ENCODE assay signal across 19 cellular contexts in the genomic region with DNA sequence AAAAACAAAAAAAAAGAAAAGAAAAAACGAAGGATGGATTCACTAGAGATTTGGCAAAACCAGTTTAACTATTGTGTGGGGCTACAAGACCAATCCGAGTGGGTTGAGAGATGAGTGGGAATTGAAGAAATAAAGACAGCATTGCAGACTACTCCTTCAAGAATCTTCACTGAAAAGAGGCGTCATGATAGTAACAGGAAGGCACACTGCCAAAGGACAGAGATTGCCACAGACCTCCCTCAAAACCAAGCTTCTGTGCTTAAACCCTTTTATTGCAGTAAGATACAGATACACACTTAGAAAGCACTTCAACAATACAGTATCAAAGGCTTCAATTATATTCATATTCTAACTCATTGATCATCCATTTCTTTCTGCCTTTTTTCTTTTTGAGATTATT.
DNase-seq lines count a peak whose midpoint lies in the region; FAIRE-seq and TF ChIP-seq lines count a peak whose summit lies in the region.
"Had no signal": no experiment of that assay in that cellular context is flagged by ENCODE, and none has a peak within 500 bp of the region (broad histone marks: within the 10 kb centered on the region; RNA-seq: fewer than 3 reads in every experiment).

No MANE protein-coding gene starts in this region.

- peaks cover 55% of the 10 kb centered on the region for H3K4me1 Mint-ChIP-seq in T-helper 2 cell treated with Interferon-gamma antibody and Interleukin-4, amounts not matched to agents 5 μg/mL and 100 μg/mL, for 36 hours (ENCODE audit: low read depth)

- H3K4me2 ChIP-seq in SU-DHL-6 (ENCODE audit: low read depth, low read length, poor library complexity, severe bottlenecking), result no peak overlapping the region

- no peaks in the 10 kb centered on the region for H3K9me2 ChIP-seq in SU-DHL-6 (replicated peaks; ENCODE audit: insufficient read depth, low read length)

- peak overlapping the region; percentile 9 for H2AFZ ChIP-seq in SU-DHL-6 (ENCODE audit: low read depth, low read length, severe bottlenecking)

- no peak for DNase-seq in T-helper 2 cell treated with Interferon-gamma antibody and Interleukin-4, amounts not matched to agents 5 μg/mL and 100 μg/mL, for 36 hours (ENCODE audit: low spot score)
- DNase-seq in T-helper 2 cell (no peak), GM18507 (ENCODE audit: extremely low spot score, insufficient read length, low read depth) (no peak), fibroblast of pulmonary artery (ENCODE audit: low read depth) (peak; percentile 28), NCI-H774 (lab: John Stamatoyannopoulos, UW) (no peak), mesenteric fat pad (ENCODE audit: low spot score) (no peak), SHP77 treated with DMSO at 0.1 percent for 48 hours (lab: John Stamatoyannopoulos, UW) (no peak)
- DNase-seq: activated naive CD4-positive, alpha-beta T cell treated with Interleukin-2 at 50 U/mL for 16 hours; H7; left lung; MG63; NCI-H1930; stimulated activated naive CD4-positive, alpha-beta T cell treated with Interleukin-2 at 50 U/mL for 16 hours had no signal

- no peak overlapping the region for H3K4me3 ChIP-seq in SU-DHL-6 (ENCODE audit: insufficient read depth, low read length, poor library complexity, severe bottlenecking)
- H3K4me3 ChIP-seq in fibroblast of pulmonary artery (replicated peaks; ENCODE audit: low read depth, low read length), result no peak overlapping the region
- H3K4me3 ChIP-seq: gastroesophageal sphincter, left lung, MG63, tibial nerve had no signal

- peaks cover 26% of the 10 kb centered on the region for H3K27me3 Mint-ChIP-seq in T-helper 2 cell treated with Interferon-gamma antibody and Interleukin-4, amounts not matched to agents 5 μg/mL and 100 μg/mL, for 36 hours (ENCODE audit: low read depth)

- H3K9me3 ChIP-seq in SU-DHL-6 (ENCODE audit: insufficient read depth, low read length), result peaks cover 10% of the 10 kb centered on the region; the same call in 1 of the 2 replicates
- H3K9me3 ChIP-seq: left lung, MG63 had no signal

- H3K9ac ChIP-seq in SU-DHL-6 (ENCODE audit: low read length), result no peak overlapping the region

- H3K36me3 ChIP-seq in SU-DHL-6 (ENCODE audit: low read length), result 0 out of 2 replicates have a peak, but pooled peaks cover 4% of the 10 kb centered on the region
- H3K36me3 ChIP-seq: gastroesophageal sphincter, left lung, MG63, tibial nerve had no signal

- H3K27ac ChIP-seq in SU-DHL-6 (ENCODE audit: low read depth, low read length), result no peak overlapping the region
- H3K27ac ChIP-seq: C4-2B, gastroesophageal sphincter, tibial nerve had no signal

- TF ChIP-seq CTCF in SU-DHL-6 (IDR thresholded peaks at IDR 0.05; ENCODE audit: insufficient read depth, low read length, poor library complexity, severe bottlenecking) (no peak), fibroblast of pulmonary artery (IDR thresholded peaks at IDR 0.05; ENCODE audit: low read length, missing control alignments) (no peak)

- H3F3A ChIP-seq in SU-DHL-6 (ENCODE audit: insufficient read depth), result peaks cover 3% of the 10 kb centered on the region; the same call in 1 of the 2 replicates

- FAIRE-seq in GM18507 (lab: Jason Lieb, UNC), result peak; percentile 79
- FAIRE-seq: colon had no signal

- H3K4me3 Mint-ChIP-seq in T-helper 2 cell treated with Interferon-gamma antibody and Interleukin-4, amounts not matched to agents 5 μg/mL and 100 μg/mL, for 36 hours, result no peak overlapping the region
- H3K4me3 Mint-ChIP-seq: T-helper 1 cell treated with Interleukin-12 subunit alpha and Interleukin-12 subunit beta and Interleukin-4 antibody, amounts not matched to agents 30 μg/mL and 1 μg/mL, for 36 hours had no signal

- H3K79me2 ChIP-seq in SU-DHL-6 (ENCODE audit: insufficient read depth, low read length), result no peaks in the 10 kb centered on the region

- peaks cover 19% of the 10 kb centered on the region for H3K36me3 Mint-ChIP-seq in T-helper 2 cell treated with Interferon-gamma antibody and Interleukin-4, amounts not matched to agents 5 μg/mL and 100 μg/mL, for 36 hours (ENCODE audit: low read depth)

- H3K9me3 Mint-ChIP-seq in T-helper 2 cell treated with Interferon-gamma antibody and Interleukin-4, amounts not matched to agents 5 μg/mL and 100 μg/mL, for 36 hours, result peaks cover 33% of the 10 kb centered on the region

- peak overlapping the region; percentile 7 for H3K27ac Mint-ChIP-seq in T-helper 2 cell treated with Interferon-gamma antibody and Interleukin-4, amounts not matched to agents 5 μg/mL and 100 μg/mL, for 36 hours
- H3K27ac Mint-ChIP-seq: T-helper 1 cell treated with Interleukin-12 subunit alpha and Interleukin-12 subunit beta and Interleukin-4 antibody, amounts not matched to agents 30 μg/mL and 1 μg/mL, for 36 hours had no signal

- H3K27me3 ChIP-seq in SU-DHL-6 (ENCODE audit: low read length), result no peaks in the 10 kb centered on the region
- H3K27me3 ChIP-seq: gastroesophageal sphincter, left lung, MG63, tibial nerve had no signal

- H4K20me1 ChIP-seq in SU-DHL-6 (ENCODE audit: low read depth, low read length), result no peaks in the 10 kb centered on the region
